In the genomic region with DNA sequence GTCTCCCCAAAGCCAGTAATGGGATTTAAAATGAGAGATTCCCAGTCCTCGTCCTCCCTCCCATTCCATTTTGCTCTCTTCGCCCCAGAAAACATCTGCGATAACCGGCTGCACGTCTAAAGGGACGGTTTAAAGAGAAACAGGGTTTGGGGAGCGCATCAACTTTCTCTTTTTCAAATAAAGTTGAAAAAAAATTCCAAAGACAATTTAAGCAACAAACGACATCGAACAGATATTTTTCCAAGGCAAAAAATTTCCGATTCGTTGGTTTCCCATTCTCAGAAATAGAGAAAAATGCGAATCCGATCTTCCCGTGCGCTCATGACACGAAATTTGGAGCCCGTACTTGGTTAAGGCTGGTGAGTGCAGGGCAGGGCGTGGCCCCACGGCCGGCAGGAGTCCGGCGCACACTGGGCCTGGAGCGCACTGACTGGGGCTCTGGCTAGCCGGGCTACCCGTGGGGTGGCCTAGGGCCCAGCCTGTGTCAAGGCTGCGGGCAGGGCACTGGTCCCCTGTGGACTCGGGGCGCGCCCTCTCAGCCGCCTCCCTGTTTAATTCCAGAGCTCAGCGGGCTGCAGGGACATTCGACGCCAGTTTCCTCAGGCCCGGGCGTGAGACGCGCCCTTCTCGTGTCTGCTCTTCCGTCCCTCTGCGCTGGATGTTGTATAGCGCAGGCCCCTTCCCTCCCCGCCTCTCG, we compare ENCODE assay signal across 2 cellular contexts.
TF ChIP-seq lines count a peak whose summit lies in the region.

No MANE protein-coding gene starts in this region.

TF ChIP-seq in IMR-90, 13 proteins besides CTCF, POLR2A, EP300 and RAD21:
- TF ChIP-seq CHD1 (IDR thresholded peaks at IDR 0.05; ENCODE audit: low read depth, low read length), result no peak

TF ChIP-seq in endothelial cell of umbilical vein, 7 proteins besides CTCF, POLR2A, EP300 and RAD21:
- TF ChIP-seq JUN (IDR thresholded peaks at IDR 0.05; ENCODE audit: borderline replicate concordance, insufficient read depth, insufficient read length, low read depth) (no peak), FOS (IDR thresholded peaks at IDR 0.05; ENCODE audit: borderline replicate concordance, insufficient read depth, low read length) (no peak), EZH2 (IDR thresholded peaks at IDR 0.05; ENCODE audit: borderline replicate concordance, low read depth, low read length, severe bottlenecking) (no peak), MYC (IDR thresholded peaks at IDR 0.05; ENCODE audit: low read depth, low read length) (no peak), POLR2AphosphoS5 (IDR thresholded peaks at IDR 0.05; ENCODE audit: insufficient read depth, low read depth, low read length) (no peak), GATA2 (IDR thresholded peaks at IDR 0.05; ENCODE audit: insufficient read depth, insufficient read length, low read depth, low read length) (no peak)
- TF ChIP-seq, protein P1, sequence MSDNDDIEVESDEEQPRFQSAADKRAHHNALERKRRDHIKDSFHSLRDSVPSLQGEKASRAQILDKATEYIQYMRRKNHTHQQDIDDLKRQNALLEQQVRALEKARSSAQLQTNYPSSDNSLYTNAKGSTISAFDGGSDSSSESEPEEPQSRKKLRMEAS (IDR thresholded peaks at IDR 0.05; ENCODE audit: insufficient read depth, insufficient read length), result no peak
